ENCODE assay signal across 8 cellular contexts in the genomic region with DNA sequence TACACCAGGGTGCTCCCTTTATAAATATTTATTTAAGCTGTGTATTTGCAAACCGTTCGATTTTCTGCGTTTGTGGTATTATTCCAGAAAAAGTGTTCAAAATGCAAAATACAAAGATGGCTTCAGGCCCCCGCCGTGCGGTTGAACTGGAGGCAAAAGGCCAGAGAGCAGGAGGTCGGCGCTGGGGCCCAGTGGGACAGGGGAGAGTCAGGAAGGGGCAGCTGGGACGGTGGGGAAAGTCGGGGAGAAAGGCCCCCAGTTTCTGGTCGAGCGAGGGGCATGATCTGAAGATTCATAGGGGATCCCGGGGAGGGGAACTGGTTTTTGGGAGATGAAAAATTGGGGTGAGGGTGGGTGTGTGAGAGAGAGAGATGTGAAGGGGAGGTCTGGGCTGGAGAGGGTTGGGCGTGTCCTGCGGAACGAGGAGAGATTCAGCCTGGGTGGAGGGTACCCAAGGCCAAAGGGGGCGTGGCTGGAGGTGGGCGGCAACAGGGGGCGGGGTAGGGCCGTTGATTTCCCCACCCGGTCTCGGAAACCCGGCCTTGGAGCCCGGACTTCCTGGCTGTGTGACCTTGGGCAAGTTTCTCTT. TPM values are rescaled to one million over a fixed set of nuclear protein-coding genes. Genes with fewer than 3 reads are reported as not detected.
A peak's percentile ranks its signal among the peaks of the same experiment; 100 is the strongest.
DNase-seq lines count a peak whose midpoint lies in the region; ATAC-seq, FAIRE-seq and TF ChIP-seq lines count a peak whose summit lies in the region.

No MANE protein-coding gene starts in this region.

- H3K9ac ChIP-seq in NT2/D1 (ENCODE audit: insufficient read length, low read depth) (no peak overlapping the region), parathyroid adenoma (peak overlapping the region; percentile 86)

- H3K4me1 ChIP-seq in NT2/D1 (ENCODE audit: insufficient read depth, insufficient read length) (peaks cover 20% of the 10 kb centered on the region), parathyroid adenoma (peaks cover 4% of the 10 kb centered on the region)

- TF ChIP-seq POLR2A in GM12892 (IDR thresholded peaks at IDR 0.05; ENCODE audit: low read depth, low read length): no peak

- peak; percentile 76 for FAIRE-seq in GM12892 (lab: Jason Lieb, UNC)

- H3K4me2 ChIP-seq in parathyroid adenoma (ENCODE audit: low read length): peak overlapping the region; percentile 87

- peak overlapping the region; percentile 77 for H2AFZ ChIP-seq in parathyroid adenoma

- intact Hi-C loops in cardiac septum (cut with DNase I): loop anchor here (5.0 kb wide), 1 partner anchor 53 kb away; the partner anchor contains the start of gene UBE2S

- WGBS in adipose tissue, 3 donors: 4 to 16% (median 10%) methylated on average over 15 to 24 of the region's 24 CpGs

- H3K27me3 ChIP-seq in NT2/D1 (ENCODE audit: insufficient read depth, insufficient read length) (peaks cover 51% of the 10 kb centered on the region), parathyroid adenoma (ENCODE audit: control insufficient read depth, insufficient read depth, low read length) (no peaks in the 10 kb centered on the region)

- no peak for TF ChIP-seq CTCF in parathyroid adenoma (IDR thresholded peaks at IDR 0.05)

- DNase-seq in AG20443 (ENCODE audit: low spot score) (peak; percentile 94), GM12892 (ENCODE audit: insufficient read length) (no peak), NT2/D1 (ENCODE audit: low read depth, low spot score) (peak; percentile 28), cardiac septum (ENCODE audit: low spot score) (peak; percentile 89)

- no peaks in the 10 kb centered on the region for H3K9me3 ChIP-seq in NT2/D1 (ENCODE audit: insufficient read depth, low read length)
- H3K9me3 ChIP-seq in parathyroid adenoma (ENCODE audit: control insufficient read depth, low read length): no peaks in the 10 kb centered on the region

- H3K36me3 ChIP-seq in NT2/D1 (ENCODE audit: insufficient read depth, insufficient read length, low read length): no peaks in the 10 kb centered on the region
- H3K36me3 ChIP-seq in parathyroid adenoma (ENCODE audit: control insufficient read depth, insufficient read depth, low read length): no peaks in the 10 kb centered on the region

- H3K79me2 ChIP-seq in parathyroid adenoma: no peaks in the 10 kb centered on the region

- H3K27ac ChIP-seq in adipose tissue (ENCODE audit: low read depth, low read length): peak overlapping the region; percentile 62
- peak overlapping the region; percentile 96 for H3K27ac ChIP-seq in parathyroid adenoma

- peak overlapping the region; percentile 75 for H3K4me3 ChIP-seq in NT2/D1 (ENCODE audit: insufficient read length, low read depth)
- H3K4me3 ChIP-seq in parathyroid adenoma (ENCODE audit: low read depth, low read length): peak overlapping the region; percentile 84

- no peak for ATAC-seq in HG03135 (IDR thresholded peaks at IDR 0.05; ENCODE audit: unreplicated experiment)
- ATAC-seq in GM19395 (IDR thresholded peaks at IDR 0.05; ENCODE audit: unreplicated experiment): no peak

RNA-seq across cellular contexts. Expression of gene ISOC2, which starts 0.7 kb away (rescaled TPM):
- polyA plus RNA-seq in GM12892 (2012; ENCODE audit: missing spikeins): 22.7 TPM
- 100 to 1,000 TPM in 1 of 3 donors, 10 to 100 TPM in 2; 57.7 to 135 (median 79.6) TPM for polyA plus RNA-seq in adipose tissue
- total RNA-seq in cardiac septum: 50.8 TPM

RNA-seq across cellular contexts. Expression of gene C19orf85, which starts 3.8 kb away (rescaled TPM):
- polyA plus RNA-seq in GM12892 (2012; ENCODE audit: missing spikeins): not detected
- polyA plus RNA-seq in adipose tissue: not detected
- total RNA-seq in cardiac septum: not detected

RNA-seq across cellular contexts. Expression of gene ZNF628, which starts 15.7 kb away (rescaled TPM):
- 0.13 TPM for polyA plus RNA-seq in GM12892 (2012; ENCODE audit: missing spikeins)
- polyA plus RNA-seq in adipose tissue: 1 to 10 TPM; 1.9 to 5.6 (median 4.0) TPM
- total RNA-seq in cardiac septum: 3.4 TPM

RNA-seq across cellular contexts. Expression of gene SHISA7, which starts 17.7 kb away (rescaled TPM):
- 0.08 TPM for polyA plus RNA-seq in GM12892 (2012; ENCODE audit: missing spikeins)
- polyA plus RNA-seq in adipose tissue: under 1 TPM in 2 of 3 donors, not detected in 1; 0.07 to 0.11 TPM
- total RNA-seq in cardiac septum: not detected

RNA-seq across cellular contexts. Expression of gene NAT14, which starts 24.2 kb away (rescaled TPM):
- 12.0 TPM for polyA plus RNA-seq in GM12892 (2012; ENCODE audit: missing spikeins)
- 10 to 100 TPM in 1 of 3 donors, 1 to 10 TPM in 2; 4.4 to 10.2 (median 7.7) TPM for polyA plus RNA-seq in adipose tissue
- total RNA-seq in cardiac septum: 6.0 TPM
